In the genomic region with DNA sequence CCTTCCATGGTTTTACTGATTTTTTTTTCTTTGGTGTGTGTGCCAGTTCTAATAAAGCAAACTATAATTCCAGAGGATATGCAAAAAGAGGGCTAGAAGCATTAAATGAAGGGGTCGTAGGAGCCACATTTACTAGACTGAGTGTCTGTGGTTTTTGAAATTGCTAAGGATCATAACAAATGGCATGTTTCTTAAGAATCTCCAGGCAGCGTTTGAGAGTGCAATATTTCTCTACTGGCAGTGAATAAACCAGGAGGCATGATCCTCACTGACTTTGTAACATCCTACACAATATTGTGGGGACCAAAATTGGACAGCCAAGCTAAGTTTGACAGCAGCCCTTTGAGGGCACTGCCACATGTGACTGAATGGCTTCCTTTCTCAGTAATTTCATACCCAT, we compare ENCODE assay signal across 1 cellular context.
TF ChIP-seq lines count a peak whose summit lies in the region.

No MANE protein-coding gene starts in this region.

TF ChIP-seq in WTC11, 78 proteins besides CTCF, POLR2A, EP300 and RAD21 (continued from another document):
- TF ChIP-seq ZNF512 (CRISPR knock-in tag; IDR thresholded peaks at IDR 0.05; ENCODE audit: borderline replicate concordance) (no peak), NR2C2 (CRISPR knock-in tag; IDR thresholded peaks at IDR 0.05) (no peak), ZNF396 (CRISPR knock-in tag; IDR thresholded peaks at IDR 0.05; ENCODE audit: borderline replicate concordance) (no peak)
- TF ChIP-seq, protein P1, sequence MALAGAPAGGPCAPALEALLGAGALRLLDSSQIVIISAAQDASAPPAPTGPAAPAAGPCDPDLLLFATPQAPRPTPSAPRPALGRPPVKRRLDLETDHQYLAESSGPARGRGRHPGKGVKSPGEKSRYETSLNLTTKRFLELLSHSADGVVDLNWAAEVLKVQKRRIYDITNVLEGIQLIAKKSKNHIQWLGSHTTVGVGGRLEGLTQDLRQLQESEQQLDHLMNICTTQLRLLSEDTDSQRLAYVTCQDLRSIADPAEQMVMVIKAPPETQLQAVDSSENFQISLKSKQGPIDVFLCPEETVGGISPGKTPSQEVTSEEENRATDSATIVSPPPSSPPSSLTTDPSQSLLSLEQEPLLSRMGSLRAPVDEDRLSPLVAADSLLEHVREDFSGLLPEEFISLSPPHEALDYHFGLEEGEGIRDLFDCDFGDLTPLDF (CRISPR knock-in tag; IDR thresholded peaks at IDR 0.05) = no peak
